1 cellular context compared by ENCODE assay signal in genomic region chr12:401235-402126, GRCh38.
TF ChIP-seq lines count a peak whose summit lies in the region.

TSS of gene CCDC77 (plus strand) at chr12:401644. CDS start at chr12:409384, 7,740 bp downstream.

TF ChIP-seq in K562, 482 proteins besides CTCF, POLR2A, EP300 and RAD21 (continued from another document and continues in another):
- peak; percentile 88; the same call in 1 of the 2 replicates for TF ChIP-seq CREB3L1 (IDR thresholded peaks at IDR 0.05; ENCODE audit: borderline replicate concordance, low read depth)
- TF ChIP-seq HCFC1 (IDR thresholded peaks at IDR 0.05; ENCODE audit: low read depth, low read length): peak; percentile 96
- peak; percentile 25 for TF ChIP-seq HMGN3 (IDR thresholded peaks at IDR 0.05; ENCODE audit: borderline replicate concordance, extremely low read depth, insufficient read length, low read depth, low read length)
- no peak for TF ChIP-seq ILK (tag; IDR thresholded peaks at IDR 0.05; ENCODE audit: borderline replicate concordance, low read depth)
- TF ChIP-seq TCF3 (CRISPR knock-in tag; IDR thresholded peaks at IDR 0.05): no peak
- no peak for TF ChIP-seq MAX (CRISPR knock-in tag; IDR thresholded peaks at IDR 0.05)
- TF ChIP-seq RAD51 (IDR thresholded peaks at IDR 0.05; ENCODE audit: borderline replicate concordance, low read depth): 0 out of 2 replicates have a peak, but pooled peaks have one; percentile 43
- TF ChIP-seq CREM (IDR thresholded peaks at IDR 0.05; ENCODE audit: low read depth): peak; percentile 79
- 0 out of 2 replicates have a peak, but pooled peaks have one; percentile 16 for TF ChIP-seq ZBTB26 (CRISPR knock-in tag; IDR thresholded peaks at IDR 0.05)
- 0 out of 2 replicates have a peak, but pooled peaks have one; percentile 27 for TF ChIP-seq LCOR (CRISPR knock-in tag; IDR thresholded peaks at IDR 0.05)
- peak; percentile 65 to 80; a peak in 2 of 4 replicates for TF ChIP-seq MLLT1 (IDR thresholded peaks at IDR 0.05)
- peak; percentile 79 for TF ChIP-seq RBFOX2 (IDR thresholded peaks at IDR 0.05; ENCODE audit: low read depth, low read length)
- TF ChIP-seq TAF9B (IDR thresholded peaks at IDR 0.05; ENCODE audit: partially characterized antibody): peak; percentile 52
- TF ChIP-seq SUPT5H (IDR thresholded peaks at IDR 0.05): peak; percentile 89
- TF ChIP-seq MAFF (IDR thresholded peaks at IDR 0.05; ENCODE audit: low read length): no peak
- TF ChIP-seq ARHGAP35 (IDR thresholded peaks at IDR 0.05; ENCODE audit: partially characterized antibody): peak; percentile 84
- TF ChIP-seq PHF8 (IDR thresholded peaks at IDR 0.05; ENCODE audit: borderline replicate concordance, low read length): peak; percentile 67; the same call in 1 of the 2 replicates
- peak; percentile 37; the same call in 1 of the 2 replicates for TF ChIP-seq SMARCA5 (IDR thresholded peaks at IDR 0.05)
- peak; percentile 97 for TF ChIP-seq MBD2 (IDR thresholded peaks at IDR 0.05; ENCODE audit: borderline replicate concordance, low read depth)
- TF ChIP-seq PCBP1 (IDR thresholded peaks at IDR 0.05; ENCODE audit: low read depth, low read length, poor library complexity, severe bottlenecking): no peak
- TF ChIP-seq EGR1 (conservative IDR thresholded peaks at IDR 0.05): 0 out of 2 replicates have a peak, but pooled peaks have one; percentile 33
- no peak for TF ChIP-seq CBFA2T2 (conservative IDR thresholded peaks at IDR 0.05)
- 0 out of 2 replicates have a peak, but pooled peaks have one; percentile 61 for TF ChIP-seq TAF7 (tag; IDR thresholded peaks at IDR 0.05)
- TF ChIP-seq VEZF1 (CRISPR knock-in tag; IDR thresholded peaks at IDR 0.05): peak; percentile 84
- TF ChIP-seq THRB (CRISPR knock-in tag; conservative IDR thresholded peaks at IDR 0.05): no peak
- TF ChIP-seq GMEB1 (CRISPR knock-in tag; IDR thresholded peaks at IDR 0.05): peak; percentile 67
- TF ChIP-seq PRDM10 (IDR thresholded peaks at IDR 0.05; ENCODE audit: partially characterized antibody): peak; percentile 95
- TF ChIP-seq AFF1 (IDR thresholded peaks at IDR 0.05; ENCODE audit: low read depth in 1 of 2, partially characterized antibody in 2 of 2): peak in 1 of 2 experiments; percentile 81
- peak; percentile 55 for TF ChIP-seq TAF1 (IDR thresholded peaks at IDR 0.05; ENCODE audit: control insufficient read depth, extremely low read depth, insufficient read depth, low read length, severe bottlenecking)
- TF ChIP-seq MNT (conservative IDR thresholded peaks at IDR 0.05): peak; percentile 19 to 68; a peak in 2 of 4 replicates
- peak; percentile 96 for TF ChIP-seq ZNF263 (CRISPR knock-in tag; IDR thresholded peaks at IDR 0.05; ENCODE audit: borderline replicate concordance)
- TF ChIP-seq ASH1L (IDR thresholded peaks at IDR 0.05; ENCODE audit: borderline replicate concordance, low read depth, partially characterized antibody): peak; percentile 89
- 0 out of 4 replicates have a peak, but pooled peaks have one; percentile 29 to 35 for TF ChIP-seq FOXK2 (conservative IDR thresholded peaks at IDR 0.05 in 1 of 2, IDR thresholded peaks at IDR 0.05 in 1 of 2; ENCODE audit: low read depth in 2 of 2)
- TF ChIP-seq NKRF (IDR thresholded peaks at IDR 0.05; ENCODE audit: borderline replicate concordance): peak; percentile 86
